Comparison of ENCODE assay signal across 1 cellular context in genomic region chr16:29154676-29155121, GRCh38.
TF ChIP-seq lines count a peak whose summit lies in the region.

No MANE protein-coding gene starts in this region.

TF ChIP-seq in SK-N-SH, 30 proteins besides CTCF, POLR2A, EP300 and RAD21:
- TF ChIP-seq POLR2AphosphoS5 (IDR thresholded peaks at IDR 0.05; ENCODE audit: low read depth, low read length) (no peak), RCOR1 (IDR thresholded peaks at IDR 0.05; ENCODE audit: low read length) (no peak), RXRA (IDR thresholded peaks at IDR 0.05; ENCODE audit: borderline replicate concordance, low read depth) (no peak), MEF2A (IDR thresholded peaks at IDR 0.05; ENCODE audit: borderline replicate concordance, low read depth) (no peak), REST (IDR thresholded peaks at IDR 0.05; ENCODE audit: low read depth, low read length) (no peak), CHD2 (IDR thresholded peaks at IDR 0.05; ENCODE audit: low read length, partially characterized antibody) (no peak), EZH2phosphoT487 (IDR thresholded peaks at IDR 0.05; ENCODE audit: borderline replicate concordance, low read depth) (no peak), RFX5 (IDR thresholded peaks at IDR 0.05; ENCODE audit: low read length) (no peak), FOXM1 (IDR thresholded peaks at IDR 0.05; ENCODE audit: low read depth) (no peak), TCF12 (IDR thresholded peaks at IDR 0.05) (no peak)
TF ChIP-seq in SK-N-SH: peak in this region for 0.
